Comparison of ENCODE assay signal across 9 cellular contexts in the genomic region with DNA sequence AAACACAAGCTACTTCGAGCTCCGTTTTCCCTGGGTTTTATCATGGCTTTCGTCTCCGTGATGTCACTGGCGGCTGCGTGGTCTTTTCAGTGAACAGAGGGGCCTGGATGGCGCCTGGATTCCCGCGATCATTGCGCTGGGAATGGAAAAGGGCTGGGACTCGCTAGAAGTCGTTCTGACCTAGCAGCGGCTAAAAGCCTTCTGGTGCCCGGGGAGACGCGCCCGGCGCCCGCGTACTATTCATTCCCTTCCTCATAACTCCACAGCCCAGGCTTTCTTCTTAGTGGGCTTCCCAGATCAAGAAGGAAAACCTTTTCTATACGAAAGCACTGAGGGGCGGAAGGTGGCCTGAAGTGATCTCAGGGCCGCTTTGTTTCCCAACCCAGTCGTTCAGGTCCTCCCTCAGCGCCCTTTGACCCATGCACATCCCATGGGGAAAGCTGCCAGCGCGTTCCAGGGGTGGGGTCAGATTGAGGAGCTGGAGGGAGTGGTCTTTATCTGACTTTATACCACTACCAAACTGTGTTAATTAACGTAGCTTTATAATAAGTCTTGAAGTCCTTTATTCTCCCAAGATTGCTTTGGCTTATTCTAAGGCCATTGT.
DNase-seq lines count a peak whose midpoint lies in the region; ATAC-seq lines count a peak whose summit lies in the region.
"Had no signal": no experiment of that assay in that cellular context is flagged by ENCODE, and none has a peak within 500 bp of the region (broad histone marks: within the 10 kb centered on the region; RNA-seq: fewer than 3 reads in every experiment).

No MANE protein-coding gene starts in this region.

- H3K27ac Mint-ChIP-seq in activated naive CD4-positive, alpha-beta T cell treated with anti-CD3 and anti-CD28 coated beads for 36 hours = peak overlapping the region; percentile 61
- peak overlapping the region; percentile 68 for H3K27ac Mint-ChIP-seq in activated T-helper 2 cell treated with anti-CD3 and anti-CD28 coated beads, Interferon-gamma antibody, Interleukin-2, Interleukin-4, amounts not matched to agents 10 μg/mL and 5 μg/mL and 100 μg/mL, durations not matched to agents 14 hours and 24 hours and 36 hours
- H3K27ac Mint-ChIP-seq in stimulated activated naive B cell treated with anti-CD40 and anti-IgM and Interleukin-4, amounts not matched to agents 10 μg/mL and 1 μg/mL and 100 μg/mL, for 72 hours = peak overlapping the region; percentile 89

- peaks cover 15% of the 10 kb centered on the region for H3K4me1 Mint-ChIP-seq in activated naive CD4-positive, alpha-beta T cell treated with anti-CD3 and anti-CD28 coated beads for 36 hours (ENCODE audit: low read depth)
- peaks cover 9% of the 10 kb centered on the region for H3K4me1 Mint-ChIP-seq in activated T-helper 2 cell treated with anti-CD3 and anti-CD28 coated beads, Interferon-gamma antibody, Interleukin-2, Interleukin-4, amounts not matched to agents 10 μg/mL and 5 μg/mL and 100 μg/mL, durations not matched to agents 14 hours and 24 hours and 36 hours (ENCODE audit: low read depth)
- peaks cover 11 to 16% of the 10 kb centered on the region in 2 donors for H3K4me1 Mint-ChIP-seq in stimulated activated naive B cell treated with anti-CD40 and anti-IgM and Interleukin-4, amounts not matched to agents 10 μg/mL and 1 μg/mL and 100 μg/mL, for 72 hours

- ATAC-seq in stimulated activated naive B cell treated with anti-CD40 and anti-IgM and Interleukin-4, amounts not matched to agents 10 μg/mL and 1 μg/mL and 100 μg/mL, for 72 hours (replicated peaks) = no peak
- no peak for ATAC-seq in GM18520 (IDR thresholded peaks at IDR 0.05; ENCODE audit: unreplicated experiment)

- no peak for DNase-seq in activated naive CD4-positive, alpha-beta T cell treated with anti-CD3 and anti-CD28 coated beads for 36 hours
- DNase-seq in activated naive CD4-positive, alpha-beta T cell treated with Interleukin-2 at 50 U/mL for 16 hours = no peak
- DNase-seq in activated T-helper 2 cell treated with anti-CD3 and anti-CD28 coated beads, Interferon-gamma antibody, Interleukin-2, Interleukin-4, amounts not matched to agents 10 μg/mL and 5 μg/mL and 100 μg/mL, durations not matched to agents 14 hours and 24 hours and 36 hours (ENCODE audit: low spot score) = no peak
- DNase-seq in left kidney (ENCODE audit: low read depth, low spot score) (peak; percentile 14), NCI-H226 (no peak), GM03348 (ENCODE audit: low spot score) (no peak)
- no peak for DNase-seq in stimulated activated naive B cell treated with anti-CD40 and anti-IgM and Interleukin-4, amounts not matched to agents 10 μg/mL and 1 μg/mL and 100 μg/mL, for 72 hours
- DNase-seq: cerebellar nuclear complex had no signal

- H3K4me3 Mint-ChIP-seq in activated naive CD4-positive, alpha-beta T cell treated with anti-CD3 and anti-CD28 coated beads for 36 hours = peak overlapping the region; percentile 54
- H3K4me3 Mint-ChIP-seq in activated T-helper 2 cell treated with anti-CD3 and anti-CD28 coated beads, Interferon-gamma antibody, Interleukin-2, Interleukin-4, amounts not matched to agents 10 μg/mL and 5 μg/mL and 100 μg/mL, durations not matched to agents 14 hours and 24 hours and 36 hours (ENCODE audit: low read depth) = peak overlapping the region; percentile 70
- peak overlapping the region; percentile 71 to 74 for H3K4me3 Mint-ChIP-seq in stimulated activated naive B cell treated with anti-CD40 and anti-IgM and Interleukin-4, amounts not matched to agents 10 μg/mL and 1 μg/mL and 100 μg/mL, for 72 hours

- CTCF ChIA-PET in activated naive CD4-positive, alpha-beta T cell treated with anti-CD3 and anti-CD28 coated beads for 36 hours (lab: Charles Lee) = interaction anchor here (0.6 to 2.4 kb wide), 10 partner anchors 11 to 162 kb away, joined by 3 to 10 read pairs (median 5); a partner anchor contains a TSS

- H3K36me3 Mint-ChIP-seq in activated naive CD4-positive, alpha-beta T cell treated with anti-CD3 and anti-CD28 coated beads for 36 hours (ENCODE audit: low read depth) = peaks cover 3% of the 10 kb centered on the region
- no peaks in the 10 kb centered on the region for H3K36me3 Mint-ChIP-seq in activated T-helper 2 cell treated with anti-CD3 and anti-CD28 coated beads, Interferon-gamma antibody, Interleukin-2, Interleukin-4, amounts not matched to agents 10 μg/mL and 5 μg/mL and 100 μg/mL, durations not matched to agents 14 hours and 24 hours and 36 hours (ENCODE audit: low read depth)
- H3K36me3 Mint-ChIP-seq in stimulated activated naive B cell treated with anti-CD40 and anti-IgM and Interleukin-4, amounts not matched to agents 10 μg/mL and 1 μg/mL and 100 μg/mL, for 72 hours = peaks cover 8 to 9% of the 10 kb centered on the region in 2 donors

- no peaks in the 10 kb centered on the region for H3K27me3 Mint-ChIP-seq in activated naive CD4-positive, alpha-beta T cell treated with anti-CD3 and anti-CD28 coated beads for 36 hours (ENCODE audit: low read depth)
- H3K27me3 Mint-ChIP-seq in activated T-helper 2 cell treated with anti-CD3 and anti-CD28 coated beads, Interferon-gamma antibody, Interleukin-2, Interleukin-4, amounts not matched to agents 10 μg/mL and 5 μg/mL and 100 μg/mL, durations not matched to agents 14 hours and 24 hours and 36 hours (ENCODE audit: low read depth) = no peaks in the 10 kb centered on the region
- H3K27me3 Mint-ChIP-seq in stimulated activated naive B cell treated with anti-CD40 and anti-IgM and Interleukin-4, amounts not matched to agents 10 μg/mL and 1 μg/mL and 100 μg/mL, for 72 hours = no peaks in the 10 kb centered on the region

- intact Hi-C loops in activated naive CD4-positive, alpha-beta T cell treated with anti-CD3 and anti-CD28 coated beads for 36 hours (cut with micrococcal nuclease) = no loop called here
- intact Hi-C loops in activated T-helper 2 cell treated with anti-CD3 and anti-CD28 coated beads, Interferon-gamma antibody, Interleukin-2, Interleukin-4, amounts not matched to agents 10 μg/mL and 5 μg/mL and 100 μg/mL, durations not matched to agents 14 hours and 24 hours and 36 hours (cut with micrococcal nuclease) = loop anchor here (5.0 kb wide), 2 partner anchors 60 to 85 kb away; no protein-coding TSS in a partner anchor

- H3K9me3 Mint-ChIP-seq in activated naive CD4-positive, alpha-beta T cell treated with anti-CD3 and anti-CD28 coated beads for 36 hours = no peaks in the 10 kb centered on the region
- H3K9me3 Mint-ChIP-seq in activated T-helper 2 cell treated with anti-CD3 and anti-CD28 coated beads, Interferon-gamma antibody, Interleukin-2, Interleukin-4, amounts not matched to agents 10 μg/mL and 5 μg/mL and 100 μg/mL, durations not matched to agents 14 hours and 24 hours and 36 hours = no peaks in the 10 kb centered on the region
- H3K9me3 Mint-ChIP-seq in stimulated activated naive B cell treated with anti-CD40 and anti-IgM and Interleukin-4, amounts not matched to agents 10 μg/mL and 1 μg/mL and 100 μg/mL, for 72 hours = no peaks in the 10 kb centered on the region
